8 cellular contexts compared by ENCODE assay signal in genomic region chr21:46634966-46635323, GRCh38. TPM values are rescaled to one million over a fixed set of nuclear protein-coding genes. Genes with fewer than 3 reads are reported as not detected.
DNase-seq lines count a peak whose midpoint lies in the region; ATAC-seq and TF ChIP-seq lines count a peak whose summit lies in the region.

No MANE protein-coding gene starts in this region.

- peak in 2 of 3 donors; percentile 24 to 29 for DNase-seq in stimulated activated CD4-positive, alpha-beta T cell treated with anti-CD3 and anti-CD28 coated beads, Interleukin-12 subunit alpha, Interleukin-12 subunit beta, amount 100 ng/mL, for 48 hours (ENCODE audit: low read depth in 2 of 3, low spot score in 1 of 3)
- DNase-seq in stimulated activated CD4-positive, alpha-beta T cell treated with anti-CD3 and anti-CD28 coated beads, Interleukin-4, amount 100 ng/mL, for 4 hours, result no peak
- DNase-seq in NCI-H2227 (lab: John Stamatoyannopoulos, UW; ENCODE audit: unreplicated experiment) (peak; percentile 94), foreskin fibroblast (peak; percentile 79 to 91), nephron progenitor cell (no peak)
- DNase-seq in activated CD4-positive, alpha-beta memory T cell treated with anti-CD3 and anti-CD28 coated beads for 36 hours, result no peak
- DNase-seq in activated CD4-positive, CD25-positive, alpha-beta regulatory T cell (lab: John Stamatoyannopoulos, UW), result no peak

- TF ChIP-seq CTCF in foreskin fibroblast (IDR thresholded peaks at IDR 0.05; ENCODE audit: low read depth, low read length) (peak; percentile 2), nephron progenitor cell (IDR thresholded peaks at IDR 0.05) (no peak)

- peak; percentile 18 for ATAC-seq in HG03066 (IDR thresholded peaks at IDR 0.05; ENCODE audit: low read depth, unreplicated experiment)

- intact Hi-C loops in activated CD4-positive, alpha-beta memory T cell treated with anti-CD3 and anti-CD28 coated beads for 36 hours (cut with micrococcal nuclease), result loop anchor here (1.0 to 2.0 kb wide), 3 partner anchors 9 to 177 kb away; partner anchors contain the start of gene DIP2A

- H3K4me1 Mint-ChIP-seq in activated CD4-positive, alpha-beta memory T cell treated with anti-CD3 and anti-CD28 coated beads for 36 hours (ENCODE audit: low read depth), result peaks cover 57% of the 10 kb centered on the region
- peaks cover 45% of the 10 kb centered on the region for H3K4me1 Mint-ChIP-seq in nephron progenitor cell

- H3K36me3 Mint-ChIP-seq in activated CD4-positive, alpha-beta memory T cell treated with anti-CD3 and anti-CD28 coated beads for 36 hours, result peaks cover 10% of the 10 kb centered on the region
- H3K36me3 Mint-ChIP-seq in nephron progenitor cell (ENCODE audit: low read depth), result peaks cover 13% of the 10 kb centered on the region

- CTCF ChIA-PET in activated CD4-positive, alpha-beta memory T cell treated with anti-CD3 and anti-CD28 coated beads for 36 hours (lab: Charles Lee), result interaction anchor here (0.8 to 1.0 kb wide), 2 partner anchors 13 to 79 kb away, joined by 3 to 4 read pairs; no protein-coding TSS in a partner anchor

- H3K27me3 Mint-ChIP-seq in activated CD4-positive, alpha-beta memory T cell treated with anti-CD3 and anti-CD28 coated beads for 36 hours, result no peaks in the 10 kb centered on the region
- peaks cover 6% of the 10 kb centered on the region for H3K27me3 Mint-ChIP-seq in nephron progenitor cell (ENCODE audit: low read depth, poor library complexity)

- peak overlapping the region; percentile 86 for H3K27ac Mint-ChIP-seq in activated CD4-positive, alpha-beta memory T cell treated with anti-CD3 and anti-CD28 coated beads for 36 hours
- peak overlapping the region; percentile 97 for H3K27ac Mint-ChIP-seq in nephron progenitor cell

- no peaks in the 10 kb centered on the region for H3K9me3 Mint-ChIP-seq in activated CD4-positive, alpha-beta memory T cell treated with anti-CD3 and anti-CD28 coated beads for 36 hours
- peaks cover 4% of the 10 kb centered on the region for H3K9me3 Mint-ChIP-seq in nephron progenitor cell

- H3K4me3 Mint-ChIP-seq in activated CD4-positive, alpha-beta memory T cell treated with anti-CD3 and anti-CD28 coated beads for 36 hours, result peak overlapping the region; percentile 90
- H3K4me3 Mint-ChIP-seq in nephron progenitor cell, result peak overlapping the region; percentile 92

- POLR2A ChIA-PET in activated CD4-positive, alpha-beta memory T cell treated with anti-CD3 and anti-CD28 coated beads for 36 hours (lab: Charles Lee), result interaction anchor here (0.7 to 1.6 kb wide), 3 partner anchors 33 to 175 kb away, joined by 3 to 7 read pairs (median 3); no protein-coding TSS in a partner anchor

- H3K4me3 ChIP-seq in foreskin fibroblast (ENCODE audit: low read depth in 1 of 2, low read length in 2 of 2), result peak overlapping the region; percentile 85 to 99

RNA-seq across cellular contexts. Expression of gene PRMT2, which starts 0.5 kb away (rescaled TPM):
- total RNA-seq in activated CD4-positive, alpha-beta memory T cell treated with anti-CD3 and anti-CD28 coated beads for 36 hours, result 10 to 100 TPM; 85.4 to 90.7 TPM

RNA-seq across cellular contexts. Expression of gene S100B, which starts 30.1 kb away (rescaled TPM):
- total RNA-seq in activated CD4-positive, alpha-beta memory T cell treated with anti-CD3 and anti-CD28 coated beads for 36 hours, result not detected

Comparison
In these comparisons a context has a peak if more than half of its experiments do, and no peak if none do; other contexts are left out.
1. DNase-seq: peak in stimulated activated CD4-positive, alpha-beta T cell treated with anti-CD3 and anti-CD28 coated beads, Interleukin-12 subunit alpha, Interleukin-12 subunit beta, amount 100 ng/mL, for 48 hours (2 of 3), NCI-H2227 (single experiment) and foreskin fibroblast (2 of 2); none in stimulated activated CD4-positive, alpha-beta T cell treated with anti-CD3 and anti-CD28 coated beads, Interleukin-4, amount 100 ng/mL, for 4 hours (0 of 2), activated CD4-positive, alpha-beta memory T cell treated with anti-CD3 and anti-CD28 coated beads for 36 hours (single experiment), nephron progenitor cell (single experiment) and activated CD4-positive, CD25-positive, alpha-beta regulatory T cell (0 of 4).